ENCODE assay signal across 13 cellular contexts in the genomic region with DNA sequence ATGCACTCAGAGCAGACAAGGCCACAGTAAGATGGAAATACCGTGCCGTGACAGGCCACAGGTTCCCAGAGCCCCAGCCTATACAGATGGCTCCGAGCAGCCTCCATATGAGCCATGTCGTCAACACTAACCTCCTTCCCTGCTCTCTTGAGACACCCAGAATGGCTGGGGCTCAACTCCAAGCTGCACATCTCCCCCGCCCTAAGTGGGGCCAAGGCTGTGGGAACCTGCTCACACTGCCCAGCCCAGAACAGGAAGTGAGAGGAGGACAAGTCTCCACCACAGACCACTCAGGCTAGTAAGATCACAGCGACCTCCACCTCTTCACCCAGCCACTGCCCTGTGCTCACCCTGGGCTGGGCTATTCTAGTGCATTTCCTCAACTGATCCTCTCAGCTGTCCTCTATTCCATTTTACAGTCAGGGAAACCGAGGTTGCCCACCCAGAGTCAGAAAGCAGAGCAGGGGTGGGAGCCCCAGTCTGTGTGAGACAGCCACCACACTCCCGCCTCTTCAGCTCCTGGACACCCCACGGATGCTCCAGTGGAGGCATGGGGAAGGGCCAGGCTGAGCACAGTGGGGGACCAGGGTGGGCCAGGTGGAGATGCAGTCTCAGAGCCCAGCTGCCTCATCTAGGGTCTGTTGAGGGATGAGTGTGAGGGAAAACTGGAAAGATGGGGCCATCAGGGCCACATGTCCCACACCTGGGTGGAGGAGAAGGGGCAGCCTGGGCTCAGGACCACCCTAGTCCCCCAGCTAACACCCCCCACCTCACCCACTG. TPM values are rescaled to one million over a fixed set of nuclear protein-coding genes. Genes with fewer than 3 reads are reported as not detected.
DNase-seq lines count a peak whose midpoint lies in the region; ATAC-seq, FAIRE-seq and TF ChIP-seq lines count a peak whose summit lies in the region.
"Had no signal": no experiment of that assay in that cellular context is flagged by ENCODE, and none has a peak within 500 bp of the region (broad histone marks: within the 10 kb centered on the region; RNA-seq: fewer than 3 reads in every experiment).

No MANE protein-coding gene starts in this region.

- intact Hi-C loops in GM12878 (cut with micrococcal nuclease; ENCODE audit: unreplicated experiment) (loop anchor here (10.0 kb wide), 1 partner anchor 560 kb away; no protein-coding TSS in a partner anchor), A673 (cut with micrococcal nuclease; ENCODE audit: unreplicated experiment) (no loop called here)

- no peak overlapping the region for H2AFZ ChIP-seq in GM12878 (ENCODE audit: control insufficient read depth, low read depth, low read length)
- no peak overlapping the region for H2AFZ ChIP-seq in MM.1S (ENCODE audit: low read length)

- no peaks in the 10 kb centered on the region; the same call in 2 of the 3 replicates for H3K9me3 ChIP-seq in GM12878 (replicated peaks; ENCODE audit: control insufficient read depth, insufficient read depth, low read length)
- H3K9me3 ChIP-seq in MM.1S (replicated peaks; ENCODE audit: insufficient read depth, low read length), result no peaks in the 10 kb centered on the region
- no peaks in the 10 kb centered on the region for H3K9me3 ChIP-seq in A673 (ENCODE audit: low read depth, low read length, poor library complexity, severe bottlenecking)

- in situ Hi-C loops in GM12878 (cut with MboI), result no loop called here
- in situ Hi-C loops in G401 (cut with HindIII; ENCODE audit: low sequenced_read_pairs), result no loop called here

- TF ChIP-seq POLR2A in GM12878 (IDR thresholded peaks at IDR 0.05; ENCODE audit: low read depth, low read length), result no peak

- H3K79me2 ChIP-seq in GM12878 (ENCODE audit: control insufficient read depth, insufficient read depth, low read length) (no peaks in the 10 kb centered on the region), MM.1S (ENCODE audit: low read length) (no peaks in the 10 kb centered on the region)

- RAD21 ChIA-PET in GM12878 (lab: Charles Lee; ENCODE audit: unreplicated experiment), result no interaction called here

- H3K4me1 ChIP-seq in GM12878 (ENCODE audit: control insufficient read depth, insufficient read depth, low read length) (peaks cover 9% of the 10 kb centered on the region), MM.1S (ENCODE audit: low read length) (no peaks in the 10 kb centered on the region), A673 (ENCODE audit: insufficient read depth, low read length, poor library complexity, severe bottlenecking) (no peaks in the 10 kb centered on the region)

- H3K4me1 Mint-ChIP-seq in stimulated activated effector memory CD8-positive, alpha-beta T cell treated with anti-CD3 and anti-CD28 coated beads, Interleukin-12 subunit alpha, Interleukin-12 subunit beta, amount 100 ng/mL, for 72 hours, result no peaks in the 10 kb centered on the region
- H3K4me1 Mint-ChIP-seq: CD8-positive, alpha-beta memory T cell had no signal

- no peak overlapping the region for H3K4me2 ChIP-seq in GM12878 (ENCODE audit: control insufficient read depth, insufficient read depth)
- no peak overlapping the region for H3K4me2 ChIP-seq in MM.1S (ENCODE audit: low read depth, low read length)

- POLR2A ChIA-PET in GM12878 (lab: Charles Lee) (no interaction called here), A673 (lab: Charles Lee; ENCODE audit: low non-redundant PET) (no interaction called here)

- H4K20me1 ChIP-seq in GM12878 (ENCODE audit: control insufficient read depth, insufficient read depth) (peaks cover 2% of the 10 kb centered on the region; the same call in 1 of the 2 replicates), MM.1S (ENCODE audit: insufficient read depth, low read length) (no peaks in the 10 kb centered on the region)

- no peaks in the 10 kb centered on the region for H3F3A ChIP-seq in MM.1S (ENCODE audit: insufficient read depth, low read length)

- no peak overlapping the region for H3K4me3 ChIP-seq in GM12878
- H3K4me3 ChIP-seq in MM.1S (ENCODE audit: low read length), result no peak overlapping the region
- H3K4me3 ChIP-seq in A673 (ENCODE audit: low read depth, low read length, poor library complexity, severe bottlenecking), result no peak overlapping the region
- H3K4me3 ChIP-seq: K562 had no signal

- ATAC-seq in GM19328 (IDR thresholded peaks at IDR 0.05; ENCODE audit: unreplicated experiment), result peak; percentile 57
- ATAC-seq in HG02973 (IDR thresholded peaks at IDR 0.05; ENCODE audit: unreplicated experiment), result peak; percentile 54
- peak; percentile 82 for ATAC-seq in GM12878
- peak; percentile 8 for ATAC-seq in stimulated activated effector memory CD8-positive, alpha-beta T cell treated with anti-CD3 and anti-CD28 coated beads, Interleukin-12 subunit alpha, Interleukin-12 subunit beta, amount 100 ng/mL, for 72 hours
- no peak for ATAC-seq in GM21515 (IDR thresholded peaks at IDR 0.05; ENCODE audit: unreplicated experiment)
- ATAC-seq: K562 had no signal

- H3K36me3 ChIP-seq in GM12878 (ENCODE audit: control insufficient read depth in 2 of 2, insufficient read depth in 2 of 2, low read length in 1 of 2) (no peaks in the 10 kb centered on the region), MM.1S (replicated peaks; ENCODE audit: insufficient read depth, low read length) (no peaks in the 10 kb centered on the region), A673 (ENCODE audit: insufficient read depth, low read length, poor library complexity, severe bottlenecking) (no peaks in the 10 kb centered on the region)

- H3K4me3 Mint-ChIP-seq in stimulated activated effector memory CD8-positive, alpha-beta T cell treated with anti-CD3 and anti-CD28 coated beads, Interleukin-12 subunit alpha, Interleukin-12 subunit beta, amount 100 ng/mL, for 72 hours, result no peak overlapping the region
- H3K4me3 Mint-ChIP-seq: CD8-positive, alpha-beta memory T cell had no signal

- H3K27ac ChIP-seq in GM12878 (ENCODE audit: control insufficient read depth, insufficient read depth) (no peak overlapping the region), MM.1S (ENCODE audit: low read length) (no peak overlapping the region), A673 (ENCODE audit: low read depth, low read length, poor library complexity, severe bottlenecking) (no peak overlapping the region)

- CTCF ChIA-PET in GM12878 (lab: Yijun Ruan, JAX) (interaction anchor here (0.5 kb wide), 1 partner anchor 29 kb away, joined by 3 read pairs; no protein-coding TSS in a partner anchor), A673 (lab: Charles Lee) (no interaction called here)

- SMC1A ChIA-PET in GM12878 (lab: Charles Lee; ENCODE audit: uncharacterized antibody, unreplicated experiment), result interaction anchor here (1.2 kb wide), 1 partner anchor 21 kb away, joined by 3 read pairs; no protein-coding TSS in a partner anchor

- H3K9ac ChIP-seq in GM12878 (ENCODE audit: control insufficient read depth, insufficient read depth, low read length) (no peak overlapping the region), MM.1S (ENCODE audit: low read length) (no peak overlapping the region)

- DNase-seq in GM12878 (ENCODE audit: low read depth, low spot score) (no peak), MM.1S (no peak), G401 (ENCODE audit: low spot score) (no peak), A673 (ENCODE audit: low spot score) (no peak)
- DNase-seq in stimulated activated effector memory CD8-positive, alpha-beta T cell treated with anti-CD3 and anti-CD28 coated beads, Interleukin-12 subunit alpha, Interleukin-12 subunit beta, amount 100 ng/mL, for 72 hours (ENCODE audit: low spot score in 2 of 2), result no peak
- DNase-seq: activated T-cell treated with anti-CD3 and anti-CD28 coated beads, Interleukin-2, amount 50 U/mL, for 48 hours; NCI-H1930 had no signal

- H3K27ac Mint-ChIP-seq in stimulated activated effector memory CD8-positive, alpha-beta T cell treated with anti-CD3 and anti-CD28 coated beads, Interleukin-12 subunit alpha, Interleukin-12 subunit beta, amount 100 ng/mL, for 72 hours, result no peak overlapping the region
- H3K27ac Mint-ChIP-seq: CD8-positive, alpha-beta memory T cell had no signal

- H3K9me3 Mint-ChIP-seq in stimulated activated effector memory CD8-positive, alpha-beta T cell treated with anti-CD3 and anti-CD28 coated beads, Interleukin-12 subunit alpha, Interleukin-12 subunit beta, amount 100 ng/mL, for 72 hours, result no peaks in the 10 kb centered on the region

- no peak for TF ChIP-seq CTCF in GM12878 (IDR thresholded peaks at IDR 0.05 in 2 of 3, conservative IDR thresholded peaks at IDR 0.05 in 1 of 3; ENCODE audit: control insufficient read depth in 2 of 3, extremely low read depth in 1 of 3, insufficient read depth in 1 of 3, low read depth in 3 of 3, low read length in 3 of 3)
- TF ChIP-seq CTCF in MM.1S (IDR thresholded peaks at IDR 0.05; ENCODE audit: low read length), result no peak
- TF ChIP-seq CTCF in A673 (conservative IDR thresholded peaks at IDR 0.05; ENCODE audit: low read depth, low read length), result no peak

- TF ChIP-seq EP300 in GM12878 (IDR thresholded peaks at IDR 0.05; ENCODE audit: borderline replicate concordance in 1 of 2, control insufficient read depth in 1 of 2, low read depth in 2 of 2, low read length in 2 of 2), result no peak

- no TSS peak for BruUV-seq in GM12878 (replicated peaks; lab: Mats Ljungman, UMichigan)
- no TSS peak for BruUV-seq in A673 (replicated peaks; lab: Mats Ljungman, UMichigan)

- no peak for TF ChIP-seq RAD21 in GM12878 (IDR thresholded peaks at IDR 0.05; ENCODE audit: insufficient read depth, low read depth, low read length)

- H3K27me3 ChIP-seq in GM12878 (replicated peaks in 1 of 2; ENCODE audit: control insufficient read depth in 2 of 2, insufficient read depth in 2 of 2, low read length in 1 of 2), result peaks cover 0 to 2% of the 10 kb centered on the region in 2 experiments; a peak in 1 of 4 replicates
- H3K27me3 ChIP-seq in MM.1S (replicated peaks; ENCODE audit: insufficient read depth, low read length), result no peaks in the 10 kb centered on the region; the same call in 1 of the 2 replicates
- H3K27me3 ChIP-seq in A673 (replicated peaks; ENCODE audit: insufficient read depth, low read depth, low read length, poor library complexity), result no peaks in the 10 kb centered on the region

- 30% methylated on average over 9 of the region's 9 CpGs for WGBS in GM12878 (ENCODE audit: insufficient coverage, insufficient replicate concordance, low lambda C conversion rate, missing lambda C conversion rate)

- no peaks in the 10 kb centered on the region for H3K36me3 Mint-ChIP-seq in stimulated activated effector memory CD8-positive, alpha-beta T cell treated with anti-CD3 and anti-CD28 coated beads, Interleukin-12 subunit alpha, Interleukin-12 subunit beta, amount 100 ng/mL, for 72 hours

- no peak for FAIRE-seq in GM12878 (lab: Jason Lieb, UNC)
- FAIRE-seq: endothelial cell of umbilical vein, K562 had no signal

- no peaks in the 10 kb centered on the region for H3K9me2 ChIP-seq in MM.1S (replicated peaks; ENCODE audit: insufficient read depth, low read length)

RNA-seq across cellular contexts. Expression of gene GRID1, which starts 11.6 kb away (rescaled TPM):
- total RNA-seq in GM12878 (2013; cell fraction: nucleolus; rRNA removed), result 3.4 and 3.5 TPM in 2 replicates
- total RNA-seq in GM12878 (2014; rRNA removed) (0.11 and 0.23 TPM in 2 replicates), GM12878 (2014; rRNA removed; fragmentation: Illumina TruSeq; extraction: Trizol) (0.04 and 0.05 TPM in 2 replicates), GM12878 (2021) (0.08 TPM in 1 of 2 replicates, not detected in the other), A673 (2021) (not detected in 2 replicates)
- 0.12 TPM for polyA plus RNA-seq in GM12878 (2011; ENCODE audit: low read depth)
- polyA plus RNA-seq in GM12878 (2011; rRNA removed) (0.29 and 0.62 TPM in 2 replicates), GM12878 (2014; fragmentation: Illumina TruSeq; extraction: Trizol) (0.05 TPM in 1 of 2 replicates, not detected in the other), GM12878 (2014; fragmentation: Nextera tagmentation; extraction: Ambion mirVana) (not detected), GM12878 (2014; rRNA removed) (0.04 and 0.05 TPM in 2 replicates), GM12878 (2016; fragmentation: Nextera tagmentation; extraction: Ambion mirVana) (not detected)
- 0.46 and 0.59 TPM in 2 replicates for polyA plus RNA-seq in GM12878 (2011; cell fraction: cytosol; rRNA removed)
- 0.97 and 1.3 TPM in 2 replicates for polyA plus RNA-seq in GM12878 (2011; cell fraction: nucleus; rRNA removed)
- 0.28 and 0.35 TPM in 2 replicates for polyA plus RNA-seq in GM12878 (2012)
- polyA minus RNA-seq in GM12878 (2011; rRNA and poly(A)+ RNA removed), result 2.4 TPM in 2 replicates
- 0.31 and 0.80 TPM in 2 replicates for polyA minus RNA-seq in GM12878 (2011; cell fraction: cytosol; rRNA and poly(A)+ RNA removed)
- polyA minus RNA-seq in GM12878 (2011; cell fraction: nucleus; rRNA and poly(A)+ RNA removed), result 3.1 and 3.7 TPM in 2 replicates
- total RNA-seq in G401 (2014; rRNA removed; shearing (Covaris generic)), result 0.17 TPM in 1 of 2 replicates, not detected in the other
- total RNA-seq: CD8-positive, alpha-beta memory T cell; endothelial cell of umbilical vein had no signal
- polyA plus RNA-seq: CD8-positive, alpha-beta memory T cell; endothelial cell of umbilical vein had no signal
